In genomic region chr5:139344177-139344576, GRCh38 we compare ENCODE assay signal across 17 cellular contexts. TPM values are rescaled to one million over a fixed set of nuclear protein-coding genes. Genes with fewer than 3 reads are reported as not detected.
DNase-seq lines count a peak whose midpoint lies in the region; ATAC-seq and TF ChIP-seq lines count a peak whose summit lies in the region.
"Had no signal": no experiment of that assay in that cellular context is flagged by ENCODE, and none has a peak within 500 bp of the region (broad histone marks: within the 10 kb centered on the region; RNA-seq: fewer than 3 reads in every experiment).

No MANE protein-coding gene starts in this region.

- no peak overlapping the region for H4K91ac ChIP-seq in neuronal stem cell (ENCODE audit: low read depth, low read length, poor library complexity)

- no peak overlapping the region for H3K9ac ChIP-seq in neuronal stem cell (ENCODE audit: low read depth, low read length, poor library complexity)

- no peak overlapping the region for H2AK5ac ChIP-seq in neuronal stem cell (ENCODE audit: low read depth, low read length)

- WGBS in hepatocyte (ENCODE audit: low lambda C conversion rate, missing lambda C conversion rate): 90% methylated on average over 2 of the region's 2 CpGs
- WGBS in neuronal stem cell (ENCODE audit: extremely low coverage in 2 of 2, insufficient read length in 2 of 2, insufficient replicate concordance in 1 of 2), 2 donors: no CpG with 5 or more reads among the region's 2 CpGs

- no peak overlapping the region for H3K27ac Mint-ChIP-seq in activated naive CD4-positive, alpha-beta T cell treated with anti-CD3 and anti-CD28 coated beads, Interleukin-2, amount 10 ng/mL, durations not matched to agents 7 days and 5 days
- H3K27ac Mint-ChIP-seq in activated naive CD4-positive, alpha-beta T cell treated with anti-CD3 and anti-CD28 coated beads, Interleukin-2, amount 50 U/mL, for 72 hours: no peak overlapping the region
- H3K27ac Mint-ChIP-seq in T-cell: no peak overlapping the region
- no peak overlapping the region for H3K27ac Mint-ChIP-seq in stimulated activated effector memory CD8-positive, alpha-beta T cell treated with anti-CD3 and anti-CD28 coated beads, Interleukin-12 subunit alpha, Interleukin-12 subunit beta, amount 100 ng/mL, for 72 hours

- H3K9me2 ChIP-seq in hepatocyte (replicated peaks; ENCODE audit: insufficient read depth): no peaks in the 10 kb centered on the region

- H2BK5ac ChIP-seq in neuronal stem cell (ENCODE audit: low read length): no peak overlapping the region

- H3K9me3 ChIP-seq in hepatocyte (ENCODE audit: low read depth) (no peaks in the 10 kb centered on the region), neuronal stem cell (replicated peaks in 1 of 2; ENCODE audit: control insufficient read depth in 2 of 2, insufficient read depth in 1 of 2, low read depth in 1 of 2, low read length in 2 of 2) (peaks cover 0 to 19% of the 10 kb centered on the region in 2 donors)

- H3K4me2 ChIP-seq in hepatocyte: peak overlapping the region; percentile 90
- H3K4me2 ChIP-seq in neuronal stem cell (ENCODE audit: insufficient read depth, low read length, poor library complexity, severe bottlenecking): no peak overlapping the region

- H3K27me3 ChIP-seq in hepatocyte (no peaks in the 10 kb centered on the region), neuronal stem cell (ENCODE audit: control insufficient read depth in 3 of 3, insufficient read depth in 3 of 3, low read depth in 1 of 3, low read length in 3 of 3) (no peaks in the 10 kb centered on the region)

- peaks cover 69% of the 10 kb centered on the region for H4K20me1 ChIP-seq in hepatocyte (ENCODE audit: insufficient read depth, poor library complexity, severe bottlenecking)

- peaks cover 31% of the 10 kb centered on the region for H3K36me3 Mint-ChIP-seq in activated naive CD4-positive, alpha-beta T cell treated with anti-CD3 and anti-CD28 coated beads, Interleukin-2, amount 10 ng/mL, durations not matched to agents 7 days and 5 days
- peaks cover 18 to 31% of the 10 kb centered on the region in 2 donors for H3K36me3 Mint-ChIP-seq in activated naive CD4-positive, alpha-beta T cell treated with anti-CD3 and anti-CD28 coated beads, Interleukin-2, amount 50 U/mL, for 72 hours
- peaks cover 24% of the 10 kb centered on the region for H3K36me3 Mint-ChIP-seq in T-cell
- peaks cover 78% of the 10 kb centered on the region for H3K36me3 Mint-ChIP-seq in stimulated activated effector memory CD8-positive, alpha-beta T cell treated with anti-CD3 and anti-CD28 coated beads, Interleukin-12 subunit alpha, Interleukin-12 subunit beta, amount 100 ng/mL, for 72 hours

- peak overlapping the region; percentile 26 for H3K4me3 Mint-ChIP-seq in activated naive CD4-positive, alpha-beta T cell treated with anti-CD3 and anti-CD28 coated beads, Interleukin-2, amount 10 ng/mL, durations not matched to agents 7 days and 5 days
- peak overlapping the region; percentile 59 to 100 (median 98) for H3K4me3 Mint-ChIP-seq in T-cell
- peak overlapping the region; percentile 98 for H3K4me3 Mint-ChIP-seq in stimulated activated effector memory CD8-positive, alpha-beta T cell treated with anti-CD3 and anti-CD28 coated beads, Interleukin-12 subunit alpha, Interleukin-12 subunit beta, amount 100 ng/mL, for 72 hours

- H2BK12ac ChIP-seq in neuronal stem cell (ENCODE audit: low read length): no peak overlapping the region

- no peaks in the 10 kb centered on the region for H3K36me3 ChIP-seq in hepatocyte (replicated peaks; ENCODE audit: insufficient read depth, low read depth)
- H3K36me3 ChIP-seq in neuronal stem cell (replicated peaks in 1 of 2; ENCODE audit: control insufficient read depth in 2 of 2, insufficient read depth in 2 of 2, low read length in 2 of 2): peaks cover 5 to 52% of the 10 kb centered on the region in 2 donors

- DNase-seq in activated naive CD4-positive, alpha-beta T cell treated with anti-CD3 and anti-CD28 coated beads, Interleukin-2, amount 10 ng/mL, durations not matched to agents 7 days and 5 days: no peak
- no peak for DNase-seq in activated naive CD4-positive, alpha-beta T cell treated with anti-CD3 and anti-CD28 coated beads, Interleukin-2, amount 50 U/mL, for 72 hours (ENCODE audit: low spot score in 2 of 2)
- DNase-seq in T-cell (no peak), hepatocyte (ENCODE audit: low spot score) (no peak), NCI-H2227 (lab: John Stamatoyannopoulos, UW; ENCODE audit: unreplicated experiment) (no peak), neuronal stem cell (ENCODE audit: low spot score) (no peak)
- no peak for DNase-seq in stimulated activated effector memory CD8-positive, alpha-beta T cell treated with anti-CD3 and anti-CD28 coated beads, Interleukin-12 subunit alpha, Interleukin-12 subunit beta, amount 100 ng/mL, for 72 hours (ENCODE audit: low spot score in 2 of 2)
- DNase-seq: activated effector memory CD4-positive, alpha-beta T cell treated with Interleukin-2 at 50 U/mL for 16 hours; AML-193; erythroblast; hypothalamus; NCI-H1436; NCI-H526; SHP77 treated with DMSO at 0.1 percent for 48 hours had no signal

- no peak for TF ChIP-seq CTCF in hepatocyte (IDR thresholded peaks at IDR 0.05; ENCODE audit: poor library complexity)

- no peak overlapping the region for H3K23ac ChIP-seq in neuronal stem cell (ENCODE audit: low read depth, low read length, poor library complexity)

- H2AFZ ChIP-seq in hepatocyte (no peak overlapping the region), neuronal stem cell (ENCODE audit: low read length) (no peak overlapping the region)

- H2BK120ac ChIP-seq in neuronal stem cell (ENCODE audit: low read depth, low read length): no peak overlapping the region

- H3K27ac ChIP-seq in hepatocyte (no peak overlapping the region), neuronal stem cell (replicated peaks; ENCODE audit: low read length) (no peak overlapping the region)

- peaks cover 69% of the 10 kb centered on the region for H3K79me2 ChIP-seq in hepatocyte

- H3K9me3 Mint-ChIP-seq in activated naive CD4-positive, alpha-beta T cell treated with anti-CD3 and anti-CD28 coated beads, Interleukin-2, amount 10 ng/mL, durations not matched to agents 7 days and 5 days: no peaks in the 10 kb centered on the region
- H3K9me3 Mint-ChIP-seq in activated naive CD4-positive, alpha-beta T cell treated with anti-CD3 and anti-CD28 coated beads, Interleukin-2, amount 50 U/mL, for 72 hours: no peaks in the 10 kb centered on the region
- no peaks in the 10 kb centered on the region for H3K9me3 Mint-ChIP-seq in T-cell
- no peaks in the 10 kb centered on the region for H3K9me3 Mint-ChIP-seq in stimulated activated effector memory CD8-positive, alpha-beta T cell treated with anti-CD3 and anti-CD28 coated beads, Interleukin-12 subunit alpha, Interleukin-12 subunit beta, amount 100 ng/mL, for 72 hours

- H3K14ac ChIP-seq in neuronal stem cell (ENCODE audit: low read length): no peak overlapping the region

- peaks cover 7% of the 10 kb centered on the region for H3K79me1 ChIP-seq in neuronal stem cell (ENCODE audit: low read depth, low read length)

- no peak overlapping the region for H2BK15ac ChIP-seq in neuronal stem cell (ENCODE audit: low read length)

- ATAC-seq in activated naive CD4-positive, alpha-beta T cell treated with anti-CD3 and anti-CD28 coated beads, Interleukin-2, amount 50 U/mL, for 72 hours: no peak
- ATAC-seq in T-cell (replicated peaks in 1 of 4) (no peak), GM19467 (IDR thresholded peaks at IDR 0.05; ENCODE audit: unreplicated experiment) (no peak)
- ATAC-seq in stimulated activated effector memory CD8-positive, alpha-beta T cell treated with anti-CD3 and anti-CD28 coated beads, Interleukin-12 subunit alpha, Interleukin-12 subunit beta, amount 100 ng/mL, for 72 hours: no peak

- peaks cover 18% of the 10 kb centered on the region for H3K4me1 ChIP-seq in hepatocyte (ENCODE audit: insufficient read depth)
- H3K4me1 ChIP-seq in neuronal stem cell (ENCODE audit: control insufficient read depth in 2 of 2, insufficient read depth in 1 of 2, low read depth in 1 of 2, low read length in 2 of 2): peaks cover 1 to 8% of the 10 kb centered on the region in 2 donors

- POLR2A ChIA-PET in T-cell (lab: Charles Lee): interaction anchor here in 1 of 2 donors (0.6 kb wide), 1 partner anchor 10 kb away, joined by 3 read pairs; no protein-coding TSS in a partner anchor

- no peak overlapping the region for H3K18ac ChIP-seq in neuronal stem cell (ENCODE audit: low read length)

- CTCF ChIA-PET in activated naive CD4-positive, alpha-beta T cell treated with anti-CD3 and anti-CD28 coated beads, Interleukin-2, amount 10 ng/mL, durations not matched to agents 7 days and 5 days (lab: Charles Lee): interaction anchor here (1.1 kb wide), 1 partner anchor 74 kb away, joined by 3 read pairs; no protein-coding TSS in a partner anchor
- CTCF ChIA-PET in T-cell (lab: Charles Lee): interaction anchor here in 1 of 2 donors (0.7 to 1.2 kb wide), 3 partner anchors 12 to 219 kb away, joined by 3 to 5 read pairs (median 3); no protein-coding TSS in a partner anchor

- no peak overlapping the region for H3K4ac ChIP-seq in neuronal stem cell (ENCODE audit: low read length)

- H3K4me1 Mint-ChIP-seq in activated naive CD4-positive, alpha-beta T cell treated with anti-CD3 and anti-CD28 coated beads, Interleukin-2, amount 10 ng/mL, durations not matched to agents 7 days and 5 days: peaks cover 50% of the 10 kb centered on the region
- peaks cover 59 to 69% (median 67%) of the 10 kb centered on the region in 3 donors for H3K4me1 Mint-ChIP-seq in T-cell
- peaks cover 53% of the 10 kb centered on the region for H3K4me1 Mint-ChIP-seq in stimulated activated effector memory CD8-positive, alpha-beta T cell treated with anti-CD3 and anti-CD28 coated beads, Interleukin-12 subunit alpha, Interleukin-12 subunit beta, amount 100 ng/mL, for 72 hours

- H3K4me3 ChIP-seq in hepatocyte: no peak overlapping the region
- H3K4me3 ChIP-seq in neuronal stem cell (ENCODE audit: low read length in 2 of 2): no peak overlapping the region

- peaks cover 5% of the 10 kb centered on the region for H3K27me3 Mint-ChIP-seq in activated naive CD4-positive, alpha-beta T cell treated with anti-CD3 and anti-CD28 coated beads, Interleukin-2, amount 10 ng/mL, durations not matched to agents 7 days and 5 days
- H3K27me3 Mint-ChIP-seq in T-cell: no peaks in the 10 kb centered on the region

- no peak overlapping the region for H4K8ac ChIP-seq in neuronal stem cell (ENCODE audit: low read depth, low read length)

RNA-seq across cellular contexts. Expression of gene PAIP2, which starts 2.5 kb away (rescaled TPM):
- total RNA-seq in activated naive CD4-positive, alpha-beta T cell treated with anti-CD3 and anti-CD28 coated beads, Interleukin-2, amount 50 U/mL, for 72 hours: 100 to 1,000 TPM in 1 of 2 donors, 10 to 100 TPM in 1; 85.7 to 111 TPM
- total RNA-seq in T-cell: 100 to 1,000 TPM in 4 of 5 donors, 10 to 100 TPM in 1; 96.5 to 119 (median 101) TPM
- total RNA-seq in hepatocyte: 62.1 and 65.3 TPM in 2 replicates
- 77.5 and 86.3 TPM in 2 replicates for polyA plus RNA-seq in hepatocyte
- polyA plus RNA-seq in neuronal stem cell (2013, experiment 1 of 2): 196 TPM
- polyA plus RNA-seq in neuronal stem cell (2013, experiment 2 of 2): 197 TPM

RNA-seq across cellular contexts. Expression of gene SLC23A1, which starts 38.9 kb away (rescaled TPM):
- total RNA-seq in activated naive CD4-positive, alpha-beta T cell treated with anti-CD3 and anti-CD28 coated beads, Interleukin-2, amount 50 U/mL, for 72 hours: 1 to 10 TPM in 1 of 2 donors, under 1 TPM in 1; 0.25 to 2.3 TPM
- total RNA-seq in T-cell: under 1 TPM in 2 of 5 donors, not detected in 3; 0.15 to 0.86 TPM
- 13.4 and 19.6 TPM in 2 replicates for total RNA-seq in hepatocyte
- 3.0 and 3.3 TPM in 2 replicates for polyA plus RNA-seq in hepatocyte
- polyA plus RNA-seq in neuronal stem cell (2013, experiment 1 of 2): 0.01 TPM
- 0.03 TPM for polyA plus RNA-seq in neuronal stem cell (2013, experiment 2 of 2)
- total RNA-seq: cerebellum had no signal

RNA-seq across cellular contexts. Expression of gene MZB1, which starts 45.5 kb away (rescaled TPM):
- total RNA-seq in activated naive CD4-positive, alpha-beta T cell treated with anti-CD3 and anti-CD28 coated beads, Interleukin-2, amount 50 U/mL, for 72 hours: 10 to 100 TPM; 14.2 to 24.1 TPM
- total RNA-seq in T-cell (1 to 10 TPM; 2.2 to 6.5 (median 5.0) TPM), hepatocyte (not detected in 2 replicates)
- 0.30 TPM in 1 of 2 replicates, not detected in the other for polyA plus RNA-seq in hepatocyte
- polyA plus RNA-seq in neuronal stem cell (2013, experiment 1 of 2): 0.31 TPM
- polyA plus RNA-seq in neuronal stem cell (2013, experiment 2 of 2): 0.32 TPM
- total RNA-seq: lower leg skin had no signal

RNA-seq across cellular contexts. Expression of gene MATR3, which starts 50.6 kb away (rescaled TPM):
- total RNA-seq in activated naive CD4-positive, alpha-beta T cell treated with anti-CD3 and anti-CD28 coated beads, Interleukin-2, amount 50 U/mL, for 72 hours: 100 to 1,000 TPM; 160 to 182 TPM
- total RNA-seq in T-cell (100 to 1,000 TPM; 187 to 359 (median 200) TPM), hepatocyte (346 and 355 TPM in 2 replicates)
- polyA plus RNA-seq in hepatocyte: 176 and 183 TPM in 2 replicates
- polyA plus RNA-seq in neuronal stem cell (2013, experiment 1 of 2): 252 TPM
- 246 TPM for polyA plus RNA-seq in neuronal stem cell (2013, experiment 2 of 2)

RNA-seq across cellular contexts. Expression of gene PROB1, which starts 50.7 kb away (rescaled TPM):
- total RNA-seq in activated naive CD4-positive, alpha-beta T cell treated with anti-CD3 and anti-CD28 coated beads, Interleukin-2, amount 50 U/mL, for 72 hours: 1 to 10 TPM; 3.3 to 4.3 TPM
- total RNA-seq in T-cell (1 to 10 TPM in 3 of 5 donors, under 1 TPM in 2; 0.58 to 1.7 (median 1.5) TPM), hepatocyte (0.63 and 0.68 TPM in 2 replicates)
- polyA plus RNA-seq in hepatocyte: 0.10 TPM in 1 of 2 replicates, not detected in the other
- polyA plus RNA-seq in neuronal stem cell (2013, experiment 1 of 2): 2.0 TPM
- polyA plus RNA-seq in neuronal stem cell (2013, experiment 2 of 2): 2.1 TPM

Comparison
In these comparisons a context has a peak if more than half of its experiments do, and no peak if none do; other contexts are left out.
1. H3K4me3 Mint-ChIP-seq: peak in every context shown above with its lines; median percentile 98 in T-cell; 98 in stimulated activated effector memory CD8-positive, alpha-beta T cell treated with anti-CD3 and anti-CD28 coated beads, Interleukin-12 subunit alpha, Interleukin-12 subunit beta, amount 100 ng/mL, for 72 hours; 26 in activated naive CD4-positive, alpha-beta T cell treated with anti-CD3 and anti-CD28 coated beads, Interleukin-2, amount 10 ng/mL, durations not matched to agents 7 days and 5 days.